Comparison of ENCODE assay signal across 10 cellular contexts in the genomic region with DNA sequence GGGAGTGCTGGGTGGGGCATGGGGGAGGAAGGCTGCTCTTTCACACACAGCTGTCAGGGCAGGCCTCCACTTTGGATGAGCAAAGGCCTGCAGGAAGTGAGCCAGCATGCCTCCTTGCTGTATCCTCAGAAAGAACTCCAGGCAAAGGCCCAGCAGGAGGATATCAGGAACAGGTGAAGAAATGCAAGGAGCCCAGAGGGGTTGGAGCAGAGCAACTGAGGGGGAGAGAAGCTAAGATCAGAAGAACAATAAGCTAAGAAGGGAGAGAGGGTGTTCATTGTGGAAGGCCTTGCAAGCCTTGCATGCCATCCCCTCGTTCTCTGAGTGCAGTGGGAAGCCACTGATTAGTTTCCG.
DNase-seq lines count a peak whose midpoint lies in the region; ATAC-seq and TF ChIP-seq lines count a peak whose summit lies in the region.
"Had no signal": no experiment of that assay in that cellular context is flagged by ENCODE, and none has a peak within 500 bp of the region (broad histone marks: within the 10 kb centered on the region; RNA-seq: fewer than 3 reads in every experiment).

No MANE protein-coding gene starts in this region.

- H3K36me3 ChIP-seq in HAP-1 (replicated peaks) (no peaks in the 10 kb centered on the region), PC-9 (ENCODE audit: low read depth) (no peaks in the 10 kb centered on the region), psoas muscle (ENCODE audit: insufficient read depth in 1 of 2, low read depth in 1 of 2) (no peaks in the 10 kb centered on the region)

- no peaks in the 10 kb centered on the region for H3K27me3 ChIP-seq in HAP-1 (ENCODE audit: low read depth)
- H3K27me3 ChIP-seq in PC-9 (ENCODE audit: insufficient read depth, low read depth): no peaks in the 10 kb centered on the region
- no peaks in the 10 kb centered on the region for H3K27me3 ChIP-seq in psoas muscle (ENCODE audit: insufficient read depth in 3 of 3, low read length in 2 of 3)

- H4K20me1 ChIP-seq in PC-9 (ENCODE audit: insufficient read depth): no peaks in the 10 kb centered on the region

- H3K27ac ChIP-seq in PC-9 (peak overlapping the region; percentile 29), psoas muscle (no peak overlapping the region)

- in situ Hi-C loops in HAP-1 (cut with MboI; ENCODE audit: low sequenced_read_pairs): no loop called here

- WGBS in psoas muscle, 3 donors: 46 to 53% (median 51%) methylated on average over 2 of the region's 2 CpGs

- ATAC-seq in psoas muscle (peak; percentile 60 to 91 (median 76)), HG02588 (IDR thresholded peaks at IDR 0.05; ENCODE audit: unreplicated experiment) (no peak), HG03460 (IDR thresholded peaks at IDR 0.05; ENCODE audit: unreplicated experiment) (no peak), HG02973 (IDR thresholded peaks at IDR 0.05; ENCODE audit: unreplicated experiment) (no peak)

- TF ChIP-seq CTCF in PC-9 (conservative IDR thresholded peaks at IDR 0.05) (no peak), psoas muscle (IDR thresholded peaks at IDR 0.05) (no peak)

- H3K4me1 ChIP-seq in HAP-1: peaks cover 32% of the 10 kb centered on the region
- H3K4me1 ChIP-seq in PC-9 (replicated peaks; ENCODE audit: insufficient read depth): peaks cover 34% of the 10 kb centered on the region
- peaks cover 25% of the 10 kb centered on the region for H3K4me1 ChIP-seq in psoas muscle

- CTCF ChIA-PET in PC-9 (lab: Charles Lee): no interaction called here

- POLR2A ChIA-PET in PC-9 (lab: Charles Lee; ENCODE audit: unreplicated experiment): no interaction called here

- H3K9me3 ChIP-seq in HAP-1 (no peaks in the 10 kb centered on the region), PC-9 (ENCODE audit: insufficient read depth, low read depth) (peaks cover 3% of the 10 kb centered on the region; the same call in 1 of the 2 replicates), psoas muscle (no peaks in the 10 kb centered on the region)

- no peaks in the 10 kb centered on the region for H3K79me2 ChIP-seq in PC-9 (ENCODE audit: low read depth)

- H3F3A ChIP-seq in PC-9 (ENCODE audit: insufficient read depth, low read depth): peaks cover 17% of the 10 kb centered on the region; the same call in 1 of the 2 replicates

- DNase-seq in HAP-1 (ENCODE audit: low spot score in 2 of 2) (peak; percentile 22 to 48), PC-9 (peak; percentile 4 to 36), glomerular visceral epithelial cell (ENCODE audit: extremely low spot score) (peak; percentile 11), psoas muscle (peak; percentile 15 to 53)
- DNase-seq: activated CD8-positive, alpha-beta memory T cell treated with anti-CD3 and anti-CD28 coated beads, Interleukin-2, amount 50 U/mL, for 48 hours; cortex of kidney; GOT3 had no signal

- no peaks in the 10 kb centered on the region for H3K9me2 ChIP-seq in PC-9 (ENCODE audit: insufficient read depth)

- BruUV-seq in PC-9 (replicated peaks; lab: Mats Ljungman, UMichigan): no TSS peak

- no peak overlapping the region for H2AFZ ChIP-seq in PC-9

- H3K4me2 ChIP-seq in PC-9: peak overlapping the region; percentile 52

- intact Hi-C loops in PC-9 (cut with micrococcal nuclease; ENCODE audit: unreplicated experiment) (no loop called here), psoas muscle (cut with DNase I) (no loop called here)

- H3K4me3 ChIP-seq in HAP-1: no peak overlapping the region
- H3K4me3 ChIP-seq in PC-9: no peak overlapping the region
- H3K4me3 ChIP-seq in psoas muscle: no peak overlapping the region

Comparison
In these comparisons a context has a peak if more than half of its experiments do, and no peak if none do; other contexts are left out.
1. ATAC-seq: peak in psoas muscle (4 of 4); none in HG02588 (single experiment), HG03460 (single experiment) and HG02973 (single experiment).
2. Peak in every context shown above with its lines, with median percentiles within 50 percentile points of each other: DNase-seq.